Comparison of ENCODE assay signal across 19 cellular contexts in genomic region chr5:33829430-33829829, GRCh38.
"Had no signal": no experiment of that assay in that cellular context is flagged by ENCODE, and none has a peak within 500 bp of the region (broad histone marks: within the 10 kb centered on the region; RNA-seq: fewer than 3 reads in every experiment).

No MANE protein-coding gene starts in this region.

- H3K27ac ChIP-seq: esophagus squamous epithelium, foreskin keratinocyte, lower lobe of right lung, neural progenitor cell, suprapubic skin, transverse colon had no signal

- H3K4me3 ChIP-seq: esophagus squamous epithelium, lower lobe of right lung, neural progenitor cell, suprapubic skin, transverse colon had no signal

- H3K27me3 ChIP-seq: brain microvascular endothelial cell, esophagus squamous epithelium, foreskin keratinocyte, neural progenitor cell, suprapubic skin, transverse colon had no signal

- H2AFZ ChIP-seq: neural progenitor cell had no signal

- H3K4me2 ChIP-seq: neural progenitor cell had no signal

- H3K4me1 Mint-ChIP-seq: activated naive CD4-positive, alpha-beta T cell treated with anti-CD3 and anti-CD28 coated beads, Interleukin-2, amount 10 ng/mL, durations not matched to agents 7 days and 5 days; central memory CD8-positive, alpha-beta T cell; stimulated activated naive CD8-positive, alpha-beta T cell treated with anti-CD3 and anti-CD28 coated beads, Interleukin-15, amount 100 ng/mL, for 72 hours had no signal

- H3K36me3 ChIP-seq: brain microvascular endothelial cell, esophagus squamous epithelium, lower lobe of right lung, neural progenitor cell, suprapubic skin, transverse colon had no signal

- H3K4me1 ChIP-seq: esophagus squamous epithelium, foreskin keratinocyte, lower lobe of right lung, suprapubic skin, transverse colon had no signal

- H3K9me3 Mint-ChIP-seq: activated CD4-positive, alpha-beta memory T cell treated with anti-CD3 and anti-CD28 coated beads for 36 hours; activated naive CD4-positive, alpha-beta T cell treated with anti-CD3 and anti-CD28 coated beads, Interleukin-2, amount 10 ng/mL, durations not matched to agents 7 days and 5 days; central memory CD8-positive, alpha-beta T cell; naive thymus-derived CD4-positive, alpha-beta T cell; stimulated activated naive CD8-positive, alpha-beta T cell treated with anti-CD3 and anti-CD28 coated beads, Interleukin-15, amount 100 ng/mL, for 72 hours had no signal

- H3K9me3 ChIP-seq: esophagus squamous epithelium, lower lobe of right lung, suprapubic skin, transverse colon had no signal

- H3K27ac Mint-ChIP-seq: activated CD4-positive, alpha-beta memory T cell treated with anti-CD3 and anti-CD28 coated beads for 36 hours; activated naive CD4-positive, alpha-beta T cell treated with anti-CD3 and anti-CD28 coated beads, Interleukin-2, amount 10 ng/mL, durations not matched to agents 7 days and 5 days; naive thymus-derived CD4-positive, alpha-beta T cell; neural progenitor cell; progenitor cell of endocrine pancreas had no signal

- DNase-seq: activated CD4-positive, alpha-beta memory T cell treated with anti-CD3 and anti-CD28 coated beads for 36 hours; activated CD4-positive, alpha-beta T cell treated with anti-CD3 and anti-CD28 coated beads for 48 hours; activated effector memory CD4-positive, alpha-beta T cell treated with anti-CD3 and anti-CD28 coated beads, Interleukin-2, amount 50 U/mL, for 16 hours; activated naive CD4-positive, alpha-beta T cell treated with anti-CD3 and anti-CD28 coated beads, Interleukin-2, amount 10 ng/mL, durations not matched to agents 7 days and 5 days; aorta; brain microvascular endothelial cell; esophagus squamous epithelium; foreskin keratinocyte; lower lobe of right lung; naive thymus-derived CD4-positive, alpha-beta T cell; retina; stimulated activated CD4-positive, alpha-beta T cell treated with anti-CD3 and anti-CD28 coated beads, Interleukin-12 subunit alpha, Interleukin-12 subunit beta, amount 100 ng/mL, for 4 hours; stimulated activated naive CD8-positive, alpha-beta T cell treated with anti-CD3 and anti-CD28 coated beads, Interleukin-15, amount 100 ng/mL, for 72 hours; transverse colon had no signal

- H3K4me3 Mint-ChIP-seq: activated CD4-positive, alpha-beta memory T cell treated with anti-CD3 and anti-CD28 coated beads for 36 hours; activated naive CD4-positive, alpha-beta T cell treated with anti-CD3 and anti-CD28 coated beads, Interleukin-2, amount 10 ng/mL, durations not matched to agents 7 days and 5 days; central memory CD8-positive, alpha-beta T cell; naive thymus-derived CD4-positive, alpha-beta T cell; neural progenitor cell; stimulated activated naive CD8-positive, alpha-beta T cell treated with anti-CD3 and anti-CD28 coated beads, Interleukin-15, amount 100 ng/mL, for 72 hours had no signal

- H3K27me3 Mint-ChIP-seq: activated CD4-positive, alpha-beta memory T cell treated with anti-CD3 and anti-CD28 coated beads for 36 hours; progenitor cell of endocrine pancreas had no signal

- H3K36me3 Mint-ChIP-seq: activated CD4-positive, alpha-beta memory T cell treated with anti-CD3 and anti-CD28 coated beads for 36 hours; activated naive CD4-positive, alpha-beta T cell treated with anti-CD3 and anti-CD28 coated beads, Interleukin-2, amount 10 ng/mL, durations not matched to agents 7 days and 5 days; naive thymus-derived CD4-positive, alpha-beta T cell had no signal

- ATAC-seq: foreskin keratinocyte; lower lobe of right lung; naive thymus-derived CD4-positive, alpha-beta T cell; SK-N-SH treated with all-trans-retinoic acid at 6 μM for 48 hours; stimulated activated naive CD8-positive, alpha-beta T cell treated with anti-CD3 and anti-CD28 coated beads, Interleukin-15, amount 100 ng/mL, for 72 hours had no signal
